32 cellular contexts compared by ENCODE assay signal in the genomic region with DNA sequence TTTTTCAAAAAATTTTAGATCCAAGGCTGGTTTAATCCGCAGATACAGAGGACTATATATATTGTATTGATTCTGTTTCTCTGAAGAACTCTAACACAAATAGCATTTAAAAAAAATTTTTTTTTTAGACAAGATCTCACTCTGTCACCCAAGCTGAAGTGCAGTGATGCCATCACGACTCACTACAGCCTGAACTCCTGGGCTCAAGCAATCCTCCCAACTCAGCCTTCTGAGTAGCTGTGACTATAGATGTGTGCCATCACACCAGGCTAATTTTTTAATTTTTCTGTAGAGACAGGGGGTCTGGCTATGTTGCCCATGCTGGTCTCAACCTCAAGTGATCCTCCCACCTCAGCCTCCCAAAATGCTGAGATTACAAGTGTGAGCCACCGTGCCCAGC. TPM values are rescaled to one million over a fixed set of nuclear protein-coding genes. Genes with fewer than 3 reads are reported as not detected.
DNase-seq lines count a peak whose midpoint lies in the region; ATAC-seq and TF ChIP-seq lines count a peak whose summit lies in the region.
"Had no signal": no experiment of that assay in that cellular context is flagged by ENCODE, and none has a peak within 500 bp of the region (broad histone marks: within the 10 kb centered on the region; RNA-seq: fewer than 3 reads in every experiment).

No MANE protein-coding gene starts in this region.

- H3K4me3 ChIP-seq in breast epithelium = no peak overlapping the region
- H3K4me3 ChIP-seq in epithelial cell of esophagus (ENCODE audit: low read length) = no peak overlapping the region
- H3K4me3 ChIP-seq in coronary artery = no peak overlapping the region
- H3K4me3 ChIP-seq: ascending aorta, dorsolateral prefrontal cortex, pancreas, Peyer's patch, stomach, thyroid gland, vagina had no signal

- H3K27ac Mint-ChIP-seq in MCF 10A (ENCODE audit: low read depth, unreplicated experiment) = no peak overlapping the region
- H3K27ac Mint-ChIP-seq: activated naive CD8-positive, alpha-beta T cell treated with anti-CD3 and anti-CD28 coated beads, Interleukin-2, amount 10 ng/mL, durations not matched to agents 7 days and 5 days; activated T-cell treated with anti-CD3 and anti-CD28 coated beads, Interleukin-2, amount 50 U/mL, for 24 hours; H9; IgD-negative memory B cell had no signal

- H3K36me3 Mint-ChIP-seq in MCF 10A (ENCODE audit: insufficient read depth, unreplicated experiment) = no peaks in the 10 kb centered on the region
- H3K36me3 Mint-ChIP-seq: IgD-negative memory B cell had no signal

- intact Hi-C loops in MCF 10A (cut with micrococcal nuclease) = no loop called here
- intact Hi-C loops in breast epithelium (cut with DNase I; ENCODE audit: low total_unique reads) = no loop called here

- POLR2A ChIA-PET in MCF 10A (lab: Yijun Ruan, JAX) = interaction anchor here (0.7 to 5.5 kb wide), 2 partner anchors 48 to 188 kb away, joined by 3 to 28 read pairs; a partner anchor contains a TSS

- peaks cover 0 to 12% of the 10 kb centered on the region in 2 donors for H3K27me3 ChIP-seq in breast epithelium
- H3K27me3 ChIP-seq: ascending aorta, pancreas, thyroid gland, vagina had no signal

- CTCF ChIA-PET in MCF 10A (lab: Yijun Ruan, JAX) = interaction anchor here (1.0 kb wide), 1 partner anchor 159 kb away, joined by 3 read pairs; no protein-coding TSS in a partner anchor

- no peaks in the 10 kb centered on the region for H3K36me3 ChIP-seq in breast epithelium
- H3K36me3 ChIP-seq: ascending aorta, pancreas, Peyer's patch, stomach, thyroid gland, vagina, WERI-Rb-1 had no signal

- H3K4me1 Mint-ChIP-seq in MCF 10A (ENCODE audit: insufficient read depth, unreplicated experiment) = peaks cover 6% of the 10 kb centered on the region

- TF ChIP-seq POLR2A in breast epithelium (IDR thresholded peaks at IDR 0.05) = no peak

- no peak for TF ChIP-seq CTCF in MCF 10A (IDR thresholded peaks at IDR 0.05; ENCODE audit: unreplicated experiment)
- no peak for TF ChIP-seq CTCF in breast epithelium (IDR thresholded peaks at IDR 0.05)
- no peak for TF ChIP-seq CTCF in epithelial cell of esophagus (IDR thresholded peaks at IDR 0.05; ENCODE audit: insufficient read depth, low read depth, low read length, missing control alignments)
- no peak for TF ChIP-seq CTCF in coronary artery (IDR thresholded peaks at IDR 0.05)

- H3K4me1 ChIP-seq in breast epithelium = no peaks in the 10 kb centered on the region
- H3K4me1 ChIP-seq: pancreas had no signal

- no peaks in the 10 kb centered on the region for H3K27me3 Mint-ChIP-seq in MCF 10A (ENCODE audit: insufficient read depth, unreplicated experiment)

- no TSS peak for BruUV-seq in MCF 10A (replicated peaks; lab: Mats Ljungman, UMichigan)

- peaks cover 8% of the 10 kb centered on the region for H3K9me3 Mint-ChIP-seq in MCF 10A (ENCODE audit: unreplicated experiment)
- H3K9me3 Mint-ChIP-seq: activated naive CD8-positive, alpha-beta T cell treated with anti-CD3 and anti-CD28 coated beads, Interleukin-2, amount 10 ng/mL, durations not matched to agents 7 days and 5 days; activated T-cell treated with anti-CD3 and anti-CD28 coated beads, Interleukin-2, amount 50 U/mL, for 24 hours; H9; IgD-negative memory B cell; neural crest cell had no signal

- peak; percentile 30 for DNase-seq in MCF 10A (ENCODE audit: unreplicated experiment)
- no peak for DNase-seq in breast epithelium (ENCODE audit: low spot score in 2 of 2)
- peak; percentile 47 for DNase-seq in RKO (ENCODE audit: low spot score)
- peak; percentile 78 for DNase-seq in epithelial cell of esophagus (ENCODE audit: low read depth)
- peak; percentile 13 for DNase-seq in stromal cell of bone marrow (ENCODE audit: low read depth)
- DNase-seq in stimulated activated naive CD4-positive, alpha-beta T cell (lab: John Stamatoyannopoulos, UW) = no peak
- DNase-seq in coronary artery (ENCODE audit: low spot score) = no peak
- DNase-seq: activated CD4-positive, alpha-beta T cell treated with anti-CD3 and anti-CD28 coated beads, Interleukin-2, amount 50 U/mL, for 1 hour; activated gamma-delta T cell treated with Interleukin-2 at 50 U/mL for 16 hours; activated naive CD8-positive, alpha-beta T cell treated with anti-CD3 and anti-CD28 coated beads, Interleukin-2, amount 10 ng/mL, durations not matched to agents 7 days and 5 days; activated T-cell treated with anti-CD3 and anti-CD28 coated beads, Interleukin-2, amount 50 U/mL, for 24 hours; DND-41; dorsolateral prefrontal cortex; H9; hippocampal formation; mesenchymal stem cell; NCI-H1092; NCI-H1694 treated with DMSO at 0.1 percent for 48 hours; NCI-H446 treated with DMSO at 0.1 percent for 48 hours; NCI-H774; pancreas; Peyer's patch; stimulated activated CD4-positive, alpha-beta T cell treated with anti-CD3 and anti-CD28 coated beads, Interleukin-2, amount 100 ng/mL, for 48 hours; stomach; T-helper 9 cell; thyroid gland; WERI-Rb-1 had no signal

- H3K9me3 ChIP-seq in breast epithelium = no peaks in the 10 kb centered on the region
- H3K9me3 ChIP-seq: ascending aorta, pancreas, Peyer's patch, stomach, thyroid gland, vagina had no signal

- no peak overlapping the region for H3K4me3 Mint-ChIP-seq in MCF 10A (ENCODE audit: unreplicated experiment)
- H3K4me3 Mint-ChIP-seq: activated naive CD8-positive, alpha-beta T cell treated with anti-CD3 and anti-CD28 coated beads, Interleukin-2, amount 10 ng/mL, durations not matched to agents 7 days and 5 days; activated T-cell treated with anti-CD3 and anti-CD28 coated beads, Interleukin-2, amount 50 U/mL, for 24 hours; H9; IgD-negative memory B cell; neural crest cell had no signal

- H3K27ac ChIP-seq in breast epithelium (no peak overlapping the region), coronary artery (no peak overlapping the region)
- H3K27ac ChIP-seq: ascending aorta, dorsolateral prefrontal cortex, pancreas, Peyer's patch, stomach, thyroid gland, vagina, WERI-Rb-1 had no signal

- no peak for ATAC-seq in GM19455 (IDR thresholded peaks at IDR 0.05; ENCODE audit: unreplicated experiment)
- ATAC-seq: pancreas had no signal

RNA-seq across cellular contexts. Expression of a gene that starts 3.0 kb away (rescaled TPM):
- total RNA-seq in MCF 10A (2022) (0.42 TPM in 1 of 2 replicates, not detected in the other), breast epithelium (under 1 TPM in 2 of 3 donors, not detected in 1; 0.29 to 0.33 TPM)
- total RNA-seq: ascending aorta, Peyer's patch, stomach, vagina had no signal

RNA-seq across cellular contexts. Expression of a gene that starts 31.5 kb away (rescaled TPM):
- not detected in 2 replicates for total RNA-seq in MCF 10A (2022)
- not detected for total RNA-seq in breast epithelium
- total RNA-seq: activated naive CD8-positive, alpha-beta T cell treated with anti-CD3 and anti-CD28 coated beads, Interleukin-2, amount 10 ng/mL, durations not matched to agents 7 days and 5 days; ascending aorta; dorsolateral prefrontal cortex; H9; neural crest cell; pancreas; Peyer's patch; stomach; thyroid gland; vagina had no signal

RNA-seq across cellular contexts. Expression of a gene that starts 48.1 kb away (rescaled TPM):
- total RNA-seq in MCF 10A (2022) (36.7 and 44.3 TPM in 2 replicates), breast epithelium (10 to 100 TPM; 29.8 to 45.0 (median 41.4) TPM)

Comparison
In these comparisons a context has a peak if more than half of its experiments do, and no peak if none do; other contexts are left out.
1. DNase-seq: peak in MCF 10A (single experiment), RKO (single experiment), epithelial cell of esophagus (single experiment) and stromal cell of bone marrow (single experiment); none in breast epithelium (0 of 2), stimulated activated naive CD4-positive, alpha-beta T cell (0 of 6) and coronary artery (single experiment).